Comparison of ENCODE assay signal across 10 cellular contexts in genomic region chr17:78374631-78375274, GRCh38. TPM values are rescaled to one million over a fixed set of nuclear protein-coding genes. Genes with fewer than 3 reads are reported as not detected.
DNase-seq lines count a peak whose midpoint lies in the region; TF ChIP-seq lines count a peak whose summit lies in the region.
"Had no signal": no experiment of that assay in that cellular context is flagged by ENCODE, and none has a peak within 500 bp of the region (broad histone marks: within the 10 kb centered on the region; RNA-seq: fewer than 3 reads in every experiment).

No MANE protein-coding gene starts in this region.

- peak overlapping the region; percentile 73 for H4K91ac ChIP-seq in neuronal stem cell (ENCODE audit: low read depth, low read length, poor library complexity)

- H4K20me1 ChIP-seq in SK-N-SH (ENCODE audit: insufficient read depth), result 0 out of 2 replicates have a peak, but pooled peaks cover under 1% of the 10 kb centered on the region

- H2AK5ac ChIP-seq in neuronal stem cell (ENCODE audit: low read depth, low read length), result peak overlapping the region; percentile 44

- H3K79me2 ChIP-seq in SK-N-SH (ENCODE audit: insufficient read depth), result peaks cover 19% of the 10 kb centered on the region

- H2BK5ac ChIP-seq in neuronal stem cell (ENCODE audit: low read length), result no peak overlapping the region

- H3K36me3 ChIP-seq in SK-N-SH (replicated peaks in 1 of 2; ENCODE audit: control insufficient read depth in 1 of 2, insufficient read depth in 2 of 2, low read length in 1 of 2), result no peaks in the 10 kb centered on the region
- H3K36me3 ChIP-seq in neuronal stem cell (replicated peaks in 1 of 2; ENCODE audit: control insufficient read depth in 2 of 2, insufficient read depth in 2 of 2, low read length in 2 of 2), result peaks cover 0 to under 1% of the 10 kb centered on the region in 2 donors

- H3K27ac ChIP-seq in SK-N-SH (ENCODE audit: low read depth in 2 of 2, low read length in 1 of 2), result peak overlapping the region; percentile 3 to 86; a peak in 2 of 4 replicates
- H3K27ac ChIP-seq in neuronal stem cell (replicated peaks; ENCODE audit: low read length), result peak overlapping the region; percentile 97

- H3K4me2 ChIP-seq in SK-N-SH (peak overlapping the region; percentile 58), neuronal stem cell (ENCODE audit: insufficient read depth, low read length, poor library complexity, severe bottlenecking) (peak overlapping the region; percentile 14)

- H3K9ac ChIP-seq in SK-N-SH (peak overlapping the region; percentile 63), neuronal stem cell (ENCODE audit: low read depth, low read length, poor library complexity) (peak overlapping the region; percentile 73)

- peak overlapping the region; percentile 7 for H3K4ac ChIP-seq in neuronal stem cell (ENCODE audit: low read length)

- H3K23ac ChIP-seq in neuronal stem cell (ENCODE audit: low read depth, low read length, poor library complexity), result no peak overlapping the region

- TF ChIP-seq CTCF in SK-N-SH (IDR thresholded peaks at IDR 0.05), result no peak
- TF ChIP-seq CTCF in fibroblast of pulmonary artery (IDR thresholded peaks at IDR 0.05; ENCODE audit: low read length, missing control alignments), result no peak

- DNase-seq in CD1c-positive myeloid dendritic cell (ENCODE audit: extremely low spot score) (peak; percentile 39), SK-N-SH (no peak), fibroblast of pulmonary artery (ENCODE audit: low read depth) (peak; percentile 90), neuronal stem cell (ENCODE audit: low spot score) (peak; percentile 75), cortex of kidney (lab: John Stamatoyannopoulos, UW) (no peak), SKM-1 (lab: John Stamatoyannopoulos, UW; ENCODE audit: unreplicated experiment) (no peak)
- no peak for DNase-seq in activated CD4-positive, alpha-beta T cell treated with anti-CD3 and anti-CD28 coated beads, Interleukin-2, amount 50 U/mL, for 48 hours
- no peak for DNase-seq in stimulated activated CD4-positive, alpha-beta T cell treated with anti-CD3 and anti-CD28 coated beads, Interleukin-4, amount 100 ng/mL, for 1 hour
- DNase-seq: NCI-H526, small intestine had no signal

- H3K9me2 ChIP-seq in SK-N-SH, result no peaks in the 10 kb centered on the region

- H3K18ac ChIP-seq in neuronal stem cell (ENCODE audit: low read length), result peak overlapping the region; percentile 93

- no peak overlapping the region for H3K14ac ChIP-seq in neuronal stem cell (ENCODE audit: low read length)

- no peak overlapping the region for H2BK120ac ChIP-seq in neuronal stem cell (ENCODE audit: low read depth, low read length)

- H3K4me3 ChIP-seq in SK-N-SH (ENCODE audit: low read depth in 2 of 2, low read length in 1 of 2) (no peak overlapping the region), fibroblast of pulmonary artery (replicated peaks; ENCODE audit: low read depth, low read length) (peak overlapping the region; percentile 11), neuronal stem cell (ENCODE audit: low read length in 2 of 2) (no peak overlapping the region)

- peak overlapping the region; percentile 18 for H2BK12ac ChIP-seq in neuronal stem cell (ENCODE audit: low read length)

- WGBS in SK-N-SH (ENCODE audit: low lambda C conversion rate), result 70% methylated on average over 14 of the region's 14 CpGs
- WGBS in neuronal stem cell (ENCODE audit: extremely low coverage in 2 of 2, insufficient read length in 2 of 2, insufficient replicate concordance in 1 of 2), 2 donors, result no CpG with 5 or more reads among the region's 14 CpGs

- POLR2A ChIA-PET in SK-N-SH (lab: Yijun Ruan, JAX), result no interaction called here

- peak overlapping the region; percentile 5 for H4K8ac ChIP-seq in neuronal stem cell (ENCODE audit: low read depth, low read length)

- peaks cover 5% of the 10 kb centered on the region for H3K79me1 ChIP-seq in neuronal stem cell (ENCODE audit: low read depth, low read length)

- peaks cover 38% of the 10 kb centered on the region for H3F3A ChIP-seq in SK-N-SH (replicated peaks; ENCODE audit: insufficient read depth)

- no peak overlapping the region for H2BK15ac ChIP-seq in neuronal stem cell (ENCODE audit: low read length)

- H3K27me3 ChIP-seq in SK-N-SH (ENCODE audit: insufficient read depth) (no peaks in the 10 kb centered on the region), neuronal stem cell (ENCODE audit: control insufficient read depth in 3 of 3, insufficient read depth in 3 of 3, low read depth in 1 of 3, low read length in 3 of 3) (no peaks in the 10 kb centered on the region)

- H3K4me1 ChIP-seq in SK-N-SH (ENCODE audit: control insufficient read depth in 1 of 2, insufficient read depth in 2 of 2, low read depth in 1 of 2, low read length in 1 of 2) (peaks cover 21 to 34% of the 10 kb centered on the region in 2 experiments), neuronal stem cell (ENCODE audit: control insufficient read depth in 2 of 2, insufficient read depth in 1 of 2, low read depth in 1 of 2, low read length in 2 of 2) (peaks cover 32 to 44% of the 10 kb centered on the region in 2 donors)

- CTCF ChIA-PET in SK-N-SH (lab: Yijun Ruan, JAX), result interaction anchor here (0.8 to 12.5 kb wide), 2 partner anchors 15 to 198 kb away, joined by 3 to 175 read pairs; partner anchors contain the start of gene SOCS3

- peak overlapping the region; percentile 82 for H2AFZ ChIP-seq in SK-N-SH (ENCODE audit: low read depth)
- peak overlapping the region; percentile 81 for H2AFZ ChIP-seq in neuronal stem cell (ENCODE audit: low read length)

- TF ChIP-seq EP300 in SK-N-SH (IDR thresholded peaks at IDR 0.05; ENCODE audit: borderline replicate concordance in 1 of 2, low read depth in 1 of 2, low read length in 1 of 2), result 0 out of 4 replicates have a peak, but pooled peaks of 1 of the 2 experiments have one; percentile 64

- TF ChIP-seq RAD21 in SK-N-SH (IDR thresholded peaks at IDR 0.05; ENCODE audit: low read length), result no peak

- H3K9me3 ChIP-seq in SK-N-SH (no peaks in the 10 kb centered on the region), neuronal stem cell (replicated peaks in 1 of 2; ENCODE audit: control insufficient read depth in 2 of 2, insufficient read depth in 1 of 2, low read depth in 1 of 2, low read length in 2 of 2) (no peaks in the 10 kb centered on the region)

TF ChIP-seq in SK-N-SH, 30 proteins besides CTCF, POLR2A, EP300 and RAD21 (continues in another document):
- TF ChIP-seq FOXJ3 (CRISPR knock-in tag; IDR thresholded peaks at IDR 0.05), result no peak
- no peak for TF ChIP-seq RXRA (IDR thresholded peaks at IDR 0.05; ENCODE audit: borderline replicate concordance, low read depth)
- TF ChIP-seq FOSL2 (IDR thresholded peaks at IDR 0.05; ENCODE audit: borderline replicate concordance, low read depth), result peak; percentile 77
- TF ChIP-seq ELF1 (IDR thresholded peaks at IDR 0.05), result 0 out of 2 replicates have a peak, but pooled peaks have one; percentile 21
- TF ChIP-seq MXI1 (IDR thresholded peaks at IDR 0.05; ENCODE audit: low read depth, low read length), result no peak
- TF ChIP-seq IRF3 (IDR thresholded peaks at IDR 0.05; ENCODE audit: low read depth, low read length), result no peak
- no peak for TF ChIP-seq RFX5 (IDR thresholded peaks at IDR 0.05; ENCODE audit: low read length)
- TF ChIP-seq EZH2phosphoT487 (IDR thresholded peaks at IDR 0.05; ENCODE audit: borderline replicate concordance, low read depth), result no peak
- TF ChIP-seq PBX3 (IDR thresholded peaks at IDR 0.05), result no peak
- peak; percentile 51 for TF ChIP-seq JUND (IDR thresholded peaks at IDR 0.05)
- 0 out of 2 replicates have a peak, but pooled peaks have one; percentile 33 for TF ChIP-seq TEAD4 (IDR thresholded peaks at IDR 0.05; ENCODE audit: borderline replicate concordance, insufficient read depth)
- TF ChIP-seq FOXM1 (IDR thresholded peaks at IDR 0.05; ENCODE audit: low read depth), result no peak

RNA-seq across cellular contexts. Expression of gene PGS1, which starts 3.7 kb away (rescaled TPM):
- 88.4 and 106 TPM in 2 replicates for polyA plus RNA-seq in SK-N-SH (2012; rRNA removed)
- polyA plus RNA-seq in SK-N-SH (2012; cell fraction: cytosol; rRNA removed), result 35.9 and 56.9 TPM in 2 replicates
- 264 and 311 TPM in 2 replicates for polyA plus RNA-seq in SK-N-SH (2012; cell fraction: nucleus; rRNA removed)
- polyA plus RNA-seq in neuronal stem cell (2013, experiment 1 of 2), result 28.6 TPM
- polyA plus RNA-seq in neuronal stem cell (2013, experiment 2 of 2), result 27.5 TPM

RNA-seq across cellular contexts. Expression of gene SOCS3, which starts 14.9 kb away (rescaled TPM):
- polyA plus RNA-seq in SK-N-SH (2012; rRNA removed), result 24.9 and 26.1 TPM in 2 replicates
- 16.5 and 23.9 TPM in 2 replicates for polyA plus RNA-seq in SK-N-SH (2012; cell fraction: cytosol; rRNA removed)
- polyA plus RNA-seq in SK-N-SH (2012; cell fraction: nucleus; rRNA removed), result 51.0 and 55.2 TPM in 2 replicates
- 17.8 TPM for polyA plus RNA-seq in neuronal stem cell (2013, experiment 1 of 2)
- 18.2 TPM for polyA plus RNA-seq in neuronal stem cell (2013, experiment 2 of 2)

Comparison
In these comparisons a context has a peak if more than half of its experiments do, and no peak if none do; other contexts are left out.
1. DNase-seq: peak in CD1c-positive myeloid dendritic cell (single experiment), fibroblast of pulmonary artery (single experiment) and neuronal stem cell (single experiment); none in SK-N-SH (single experiment), cortex of kidney (single experiment), activated CD4-positive, alpha-beta T cell treated with anti-CD3 and anti-CD28 coated beads, Interleukin-2, amount 50 U/mL, for 48 hours (0 of 2), SKM-1 (single experiment) and stimulated activated CD4-positive, alpha-beta T cell treated with anti-CD3 and anti-CD28 coated beads, Interleukin-4, amount 100 ng/mL, for 1 hour (single experiment).